ENCODE assay signal across 30 cellular contexts in genomic region chr15:42826251-42826890, GRCh38.
DNase-seq lines count a peak whose midpoint lies in the region; ATAC-seq and TF ChIP-seq lines count a peak whose summit lies in the region.
"Had no signal": no experiment of that assay in that cellular context is flagged by ENCODE, and none has a peak within 500 bp of the region (broad histone marks: within the 10 kb centered on the region; RNA-seq: fewer than 3 reads in every experiment).

No MANE protein-coding gene starts in this region.

- H3K4me2 ChIP-seq in hepatocyte = no peak overlapping the region
- no peak overlapping the region for H3K4me2 ChIP-seq in GM23338

- H3K27ac ChIP-seq in VCaP (peak overlapping the region; percentile 50), hepatocyte (peak overlapping the region; percentile 2), GM23338 (ENCODE audit: low read depth) (no peak overlapping the region)
- H3K27ac ChIP-seq: cardiac muscle cell, HL-60, Peyer's patch, sigmoid colon had no signal

- no peaks in the 10 kb centered on the region for H3K9me2 ChIP-seq in hepatocyte (replicated peaks; ENCODE audit: insufficient read depth)
- no peaks in the 10 kb centered on the region for H3K9me2 ChIP-seq in GM23338 (ENCODE audit: insufficient read depth)

- no peak overlapping the region for H3K27ac Mint-ChIP-seq in GM23338
- H3K27ac Mint-ChIP-seq: activated naive CD8-positive, alpha-beta T cell treated with anti-CD3 and anti-CD28 coated beads for 36 hours; activated T-cell treated with anti-CD3 and anti-CD28 coated beads, Interleukin-2, amount 50 U/mL, for 24 hours; CD14-positive monocyte; naive B cell; progenitor cell of endocrine pancreas; stimulated activated memory B cell treated with anti-CD40 and anti-IgM and Interleukin-4, amounts not matched to agents 10 μg/mL and 1 μg/mL and 100 μg/mL, for 72 hours had no signal

- H3K27me3 Mint-ChIP-seq in GM23338 (ENCODE audit: insufficient read depth, low read depth, poor library complexity) = no peaks in the 10 kb centered on the region
- H3K27me3 Mint-ChIP-seq: activated naive CD8-positive, alpha-beta T cell treated with anti-CD3 and anti-CD28 coated beads for 36 hours; activated T-cell treated with anti-CD3 and anti-CD28 coated beads, Interleukin-2, amount 50 U/mL, for 24 hours; naive B cell; progenitor cell of endocrine pancreas; stimulated activated memory B cell treated with anti-CD40 and anti-IgM and Interleukin-4, amounts not matched to agents 10 μg/mL and 1 μg/mL and 100 μg/mL, for 72 hours had no signal

- no peaks in the 10 kb centered on the region for H3F3A ChIP-seq in GM23338 (replicated peaks; ENCODE audit: low read depth)

- DNase-seq in activated CD4-positive, CD25-positive, alpha-beta regulatory T cell treated with anti-CD3 and anti-CD28 coated beads, Interleukin-2, amount 50 U/mL, for 72 hours = no peak
- DNase-seq in hepatocyte (ENCODE audit: low spot score) = no peak
- no peak for DNase-seq in NCI-H748 treated with DMSO at 0.1 percent for 48 hours (lab: John Stamatoyannopoulos, UW)
- no peak for DNase-seq in OCI-M2 (lab: John Stamatoyannopoulos, UW; ENCODE audit: unreplicated experiment)
- no peak for DNase-seq in GM23338 (ENCODE audit: low spot score)
- DNase-seq: 8988T; activated CD4-positive, alpha-beta T cell treated with anti-CD3 and anti-CD28 coated beads, Interleukin-2, amount 50 U/mL, for 1 hour; activated gamma-delta T cell; activated naive CD8-positive, alpha-beta T cell treated with anti-CD3 and anti-CD28 coated beads for 36 hours; activated T-cell treated with anti-CD3 and anti-CD28 coated beads, Interleukin-2, amount 50 U/mL, for 24 hours; anterior cingulate cortex; DMS79; effector CD4-positive, alpha-beta T cell; GDM1; left ventricle myocardium superior; naive B cell; NCI-H146; Peyer's patch; sigmoid colon; SW 1271; T-helper 9 cell; trophoblast cell had no signal

- H3K36me3 Mint-ChIP-seq in GM23338 (ENCODE audit: low read depth) = no peaks in the 10 kb centered on the region; the same call in 2 of the 3 replicates

- H3K4me1 ChIP-seq in hepatocyte (ENCODE audit: insufficient read depth) = no peaks in the 10 kb centered on the region
- no peaks in the 10 kb centered on the region for H3K4me1 ChIP-seq in GM23338 (ENCODE audit: insufficient read depth)
- H3K4me1 ChIP-seq: Peyer's patch, sigmoid colon had no signal

- no peaks in the 10 kb centered on the region for H3K27me3 ChIP-seq in hepatocyte
- no peaks in the 10 kb centered on the region for H3K27me3 ChIP-seq in GM23338 (ENCODE audit: insufficient read depth)
- H3K27me3 ChIP-seq: cardiac muscle cell, Peyer's patch, sigmoid colon had no signal

- H3K4me1 Mint-ChIP-seq in GM23338 = no peaks in the 10 kb centered on the region
- H3K4me1 Mint-ChIP-seq: activated naive CD8-positive, alpha-beta T cell treated with anti-CD3 and anti-CD28 coated beads for 36 hours; CD14-positive monocyte had no signal

- peak; percentile 25 to 30 for ATAC-seq in activated CD4-positive, CD25-positive, alpha-beta regulatory T cell treated with anti-CD3 and anti-CD28 coated beads, Interleukin-2, amount 50 U/mL, for 24 hours
- no peak for ATAC-seq in GM21825 (IDR thresholded peaks at IDR 0.05; ENCODE audit: unreplicated experiment)
- no peak for ATAC-seq in GM23338
- ATAC-seq: left ventricle myocardium superior; stimulated activated memory B cell treated with anti-CD40 and anti-IgM and Interleukin-4, amounts not matched to agents 10 μg/mL and 1 μg/mL and 100 μg/mL, for 72 hours had no signal

- H4K20me1 ChIP-seq in hepatocyte (ENCODE audit: insufficient read depth, poor library complexity, severe bottlenecking) (no peaks in the 10 kb centered on the region), GM23338 (replicated peaks; ENCODE audit: insufficient read depth) (no peaks in the 10 kb centered on the region)

- H3K9me3 ChIP-seq in hepatocyte (ENCODE audit: low read depth) = no peaks in the 10 kb centered on the region
- H3K9me3 ChIP-seq: Peyer's patch, sigmoid colon had no signal

- H3K79me2 ChIP-seq in hepatocyte (no peaks in the 10 kb centered on the region), GM23338 (replicated peaks; ENCODE audit: insufficient read depth) (no peaks in the 10 kb centered on the region)

- H3K4me3 ChIP-seq in hepatocyte (no peak overlapping the region), GM23338 (no peak overlapping the region)
- H3K4me3 ChIP-seq: cardiac muscle cell, Peyer's patch, sigmoid colon had no signal

- no peak overlapping the region for H3K4me3 Mint-ChIP-seq in GM23338
- H3K4me3 Mint-ChIP-seq: activated naive CD8-positive, alpha-beta T cell treated with anti-CD3 and anti-CD28 coated beads for 36 hours; activated T-cell treated with anti-CD3 and anti-CD28 coated beads, Interleukin-2, amount 50 U/mL, for 24 hours; CD14-positive monocyte; naive B cell; stimulated activated memory B cell treated with anti-CD40 and anti-IgM and Interleukin-4, amounts not matched to agents 10 μg/mL and 1 μg/mL and 100 μg/mL, for 72 hours had no signal

- H3K36me3 ChIP-seq in hepatocyte (replicated peaks; ENCODE audit: insufficient read depth, low read depth) (no peaks in the 10 kb centered on the region), GM23338 (ENCODE audit: insufficient read depth) (no peaks in the 10 kb centered on the region)
- H3K36me3 ChIP-seq: cardiac muscle cell, Peyer's patch had no signal

- H2AFZ ChIP-seq in hepatocyte (no peak overlapping the region), GM23338 (no peak overlapping the region)

- no peaks in the 10 kb centered on the region for H3K9me3 Mint-ChIP-seq in GM23338
- H3K9me3 Mint-ChIP-seq: activated naive CD8-positive, alpha-beta T cell treated with anti-CD3 and anti-CD28 coated beads for 36 hours; activated T-cell treated with anti-CD3 and anti-CD28 coated beads, Interleukin-2, amount 50 U/mL, for 24 hours; CD14-positive monocyte; naive B cell; stimulated activated memory B cell treated with anti-CD40 and anti-IgM and Interleukin-4, amounts not matched to agents 10 μg/mL and 1 μg/mL and 100 μg/mL, for 72 hours had no signal

- WGBS in hepatocyte (ENCODE audit: low lambda C conversion rate, missing lambda C conversion rate) = 74% methylated on average over 4 of the region's 4 CpGs

- TF ChIP-seq CTCF in VCaP (conservative IDR thresholded peaks at IDR 0.05) (no peak), hepatocyte (IDR thresholded peaks at IDR 0.05; ENCODE audit: poor library complexity) (no peak), GM23338 (conservative IDR thresholded peaks at IDR 0.05; ENCODE audit: low read depth in 2 of 2) (no peak)

TF ChIP-seq in GM23338, 12 proteins besides CTCF, POLR2A, EP300 and RAD21:
- no peak for TF ChIP-seq EZH2phosphoT487 (IDR thresholded peaks at IDR 0.05; ENCODE audit: unreplicated experiment)
- TF ChIP-seq ZNF114 (CRISPR knock-in tag; IDR thresholded peaks at IDR 0.05) = no peak
- no peak for TF ChIP-seq POLR2AphosphoS5 (IDR thresholded peaks at IDR 0.05; ENCODE audit: low read depth)
- TF ChIP-seq STAT1 (IDR thresholded peaks at IDR 0.05; ENCODE audit: unreplicated experiment) = no peak
- no peak for TF ChIP-seq REST (IDR thresholded peaks at IDR 0.05; ENCODE audit: unreplicated experiment)
- no peak for TF ChIP-seq NANOG (IDR thresholded peaks at IDR 0.05; ENCODE audit: borderline replicate concordance)
- TF ChIP-seq JUNB (IDR thresholded peaks at IDR 0.05; ENCODE audit: unreplicated experiment) = no peak
TF ChIP-seq in GM23338: peak in this region for 0.

Comparison
In these comparisons a context has a peak if more than half of its experiments do, and no peak if none do; other contexts are left out.
1. ATAC-seq: peak in activated CD4-positive, CD25-positive, alpha-beta regulatory T cell treated with anti-CD3 and anti-CD28 coated beads, Interleukin-2, amount 50 U/mL, for 24 hours (2 of 2); none in GM21825 (single experiment) and GM23338 (single experiment).